16 cellular contexts compared by ENCODE assay signal in genomic region chr17:50466371-50467113, GRCh38. TPM values are rescaled to one million over a fixed set of nuclear protein-coding genes. Genes with fewer than 3 reads are reported as not detected.
DNase-seq lines count a peak whose midpoint lies in the region; ATAC-seq and TF ChIP-seq lines count a peak whose summit lies in the region.
"Had no signal": no experiment of that assay in that cellular context is flagged by ENCODE, and none has a peak within 500 bp of the region (broad histone marks: within the 10 kb centered on the region; RNA-seq: fewer than 3 reads in every experiment).

No MANE protein-coding gene starts in this region.

- H3K27me3 ChIP-seq in spleen (replicated peaks in 1 of 7), result peaks cover 0 to 30% (median 19%) of the 10 kb centered on the region in 7 donors

- no peak for TF ChIP-seq CTCF in GM12865 (IDR thresholded peaks at IDR 0.05; ENCODE audit: insufficient read depth, low read depth, low read length, missing control alignments)
- TF ChIP-seq CTCF in spleen (IDR thresholded peaks at IDR 0.05 in 8 of 11, conservative IDR thresholded peaks at IDR 0.05 in 3 of 11), result no peak

- H3K4me3 ChIP-seq in GM12865 (ENCODE audit: low read depth, low read length) (no peak overlapping the region), spleen (no peak overlapping the region)
- H3K4me3 ChIP-seq: gastroesophageal sphincter had no signal

- WGBS in spleen, 5 donors, result 78 to 89% (median 86%) methylated on average over 9 of the region's 9 CpGs

- H3K4me1 ChIP-seq in spleen, result peaks cover 0 to 20% (median 13%) of the 10 kb centered on the region in 6 donors

- H3K27ac ChIP-seq in spleen, result no peak overlapping the region
- H3K27ac ChIP-seq: epithelial cell of prostate, gastroesophageal sphincter had no signal

- DNase-seq in GM12865 (ENCODE audit: low read depth), result peak; percentile 63
- DNase-seq in NCI-H526 treated with DMSO at 0.1 percent for 48 hours (lab: John Stamatoyannopoulos, UW), result peak; percentile 64
- DNase-seq in left lobe of liver (ENCODE audit: low spot score), result peak; percentile 90
- DNase-seq in spleen, result peak; percentile 51
- no peak for DNase-seq in AG08395 (ENCODE audit: low spot score)
- DNase-seq: activated CD8-positive, alpha-beta memory T cell treated with anti-CD3 and anti-CD28 coated beads, Interleukin-2, amount 50 U/mL, for 4 hours; cortex of kidney; DMS153; MV-4-11 had no signal

- ATAC-seq in left lobe of liver, result peak; percentile 78
- no peak for ATAC-seq in GM19463 (IDR thresholded peaks at IDR 0.05; ENCODE audit: unreplicated experiment)
- no peak for ATAC-seq in GM18498 (IDR thresholded peaks at IDR 0.05; ENCODE audit: unreplicated experiment)
- ATAC-seq: gastroesophageal sphincter had no signal

- peaks cover 0 to 34% (median 0%) of the 10 kb centered on the region in 6 donors for H3K36me3 ChIP-seq in spleen

- TF ChIP-seq POLR2A in spleen (IDR thresholded peaks at IDR 0.05), result no peak

- H3K9me3 ChIP-seq in spleen, result no peaks in the 10 kb centered on the region
- H3K9me3 ChIP-seq: gastroesophageal sphincter had no signal

- intact Hi-C loops in spleen (cut with DNase I; ENCODE audit: low total_unique reads), result no loop called here

RNA-seq across cellular contexts. Expression of gene CHAD, which starts 2.1 kb away (rescaled TPM):
- total RNA-seq in left lobe of liver, result 12.4 TPM
- total RNA-seq in spleen, result under 1 TPM in 1 of 7 donors, not detected in 6; 0.39 TPM
- not detected for polyA plus RNA-seq in spleen
- total RNA-seq: gastroesophageal sphincter, renal cortical epithelial cell, SK-MEL-5 had no signal
- polyA plus RNA-seq: BJ had no signal

RNA-seq across cellular contexts. Expression of gene RSAD1, which starts 12.1 kb away (rescaled TPM):
- total RNA-seq in left lobe of liver, result 27.4 TPM
- 10 to 100 TPM; 24.4 to 56.2 (median 39.4) TPM for total RNA-seq in spleen
- 10 to 100 TPM; 24.1 to 35.0 (median 30.7) TPM for polyA plus RNA-seq in spleen

RNA-seq across cellular contexts. Expression of gene ACSF2, which starts 40.5 kb away (rescaled TPM):
- total RNA-seq in left lobe of liver (56.1 TPM), spleen (10 to 100 TPM; 28.3 to 48.6 (median 41.9) TPM)
- polyA plus RNA-seq in spleen, result 10 to 100 TPM; 21.7 to 50.0 (median 36.3) TPM

RNA-seq across cellular contexts. Expression of gene MYCBPAP, which starts 41.7 kb away (rescaled TPM):
- not detected for total RNA-seq in left lobe of liver
- 1 to 10 TPM in 3 of 7 donors, under 1 TPM in 4; 0.54 to 2.8 (median 0.98) TPM for total RNA-seq in spleen
- polyA plus RNA-seq in spleen, result under 1 TPM; 0.15 to 0.18 (median 0.16) TPM
